In genomic region chr11:44828296-44828695, GRCh38 we compare ENCODE assay signal across 31 cellular contexts.
"Had no signal": no experiment of that assay in that cellular context is flagged by ENCODE, and none has a peak within 500 bp of the region (broad histone marks: within the 10 kb centered on the region; RNA-seq: fewer than 3 reads in every experiment).

No MANE protein-coding gene starts in this region.

- ATAC-seq: activated CD4-positive, CD25-positive, alpha-beta regulatory T cell treated with anti-CD3 and anti-CD28 coated beads, Interleukin-2, amount 50 U/mL, for 24 hours; activated CD8-positive, alpha-beta T cell treated with anti-CD3 and anti-CD28 coated beads for 36 hours; activated naive CD8-positive, alpha-beta T cell treated with anti-CD3 and anti-CD28 coated beads, Interleukin-2, amount 50 U/mL, for 24 hours; activated T-cell treated with anti-CD3 and anti-CD28 coated beads, Interleukin-2, amount 50 U/mL, for 4 hours; foreskin keratinocyte; gastroesophageal sphincter; T-helper 17 cell had no signal

- H3K27ac Mint-ChIP-seq: activated B cell treated with CpG ODN at 0.5 μM for 24 hours; activated CD8-positive, alpha-beta T cell treated with anti-CD3 and anti-CD28 coated beads for 36 hours; activated naive CD4-positive, alpha-beta T cell treated with anti-CD3 and anti-CD28 coated beads, Interleukin-2, amount 50 U/mL, for 24 hours; activated naive CD8-positive, alpha-beta T cell treated with anti-CD3 and anti-CD28 coated beads for 36 hours; activated naive CD8-positive, alpha-beta T cell treated with anti-CD3 and anti-CD28 coated beads, Interleukin-2, amount 50 U/mL, for 24 hours; activated T-helper 2 cell treated with anti-CD3 and anti-CD28 coated beads, Interferon-gamma antibody, Interleukin-2, Interleukin-4, amounts not matched to agents 10 μg/mL and 5 μg/mL and 100 μg/mL, durations not matched to agents 14 hours and 24 hours and 36 hours; endodermal cell; T-helper 17 cell; T-helper 2 cell treated with Interferon-gamma antibody and Interleukin-4, amounts not matched to agents 5 μg/mL and 100 μg/mL, for 36 hours had no signal

- H3K4me3 Mint-ChIP-seq: activated B cell treated with CpG ODN at 0.5 μM for 24 hours; activated CD8-positive, alpha-beta T cell treated with anti-CD3 and anti-CD28 coated beads for 36 hours; activated naive CD4-positive, alpha-beta T cell treated with anti-CD3 and anti-CD28 coated beads for 36 hours; activated naive CD4-positive, alpha-beta T cell treated with anti-CD3 and anti-CD28 coated beads, Interleukin-2, amount 50 U/mL, for 24 hours; activated naive CD8-positive, alpha-beta T cell treated with anti-CD3 and anti-CD28 coated beads for 36 hours; activated naive CD8-positive, alpha-beta T cell treated with anti-CD3 and anti-CD28 coated beads, Interleukin-2, amount 50 U/mL, for 24 hours; activated T-cell treated with anti-CD3 and anti-CD28 coated beads, Interleukin-2, amount 50 U/mL, for 4 hours; brain; endodermal cell; T-helper 17 cell; T-helper 2 cell treated with Interferon-gamma antibody and Interleukin-4, amounts not matched to agents 5 μg/mL and 100 μg/mL, for 36 hours had no signal

- H3K36me3 Mint-ChIP-seq: activated naive CD8-positive, alpha-beta T cell treated with anti-CD3 and anti-CD28 coated beads for 36 hours had no signal

- DNase-seq: activated B cell treated with CpG ODN at 0.5 μM for 24 hours; activated CD4-positive, alpha-beta T cell treated with anti-CD3 and anti-CD28 coated beads for 48 hours; activated CD4-positive, alpha-beta T cell treated with anti-CD3 and anti-CD28 coated beads, Interleukin-2, amount 50 U/mL, for 1 hour; activated CD4-positive, alpha-beta T cell treated with anti-CD3 and anti-CD28 coated beads, Interleukin-2, amount 50 U/mL, for 48 hours; activated CD8-positive, alpha-beta memory T cell treated with anti-CD3 and anti-CD28 coated beads for 24 hours; activated CD8-positive, alpha-beta T cell treated with anti-CD3 and anti-CD28 coated beads for 36 hours; activated effector memory CD4-positive, alpha-beta T cell treated with anti-CD3 and anti-CD28 coated beads, Interleukin-2, amount 50 U/mL, for 16 hours; activated naive CD4-positive, alpha-beta T cell treated with anti-CD3 and anti-CD28 coated beads for 36 hours; activated naive CD8-positive, alpha-beta T cell treated with anti-CD3 and anti-CD28 coated beads for 36 hours; activated naive CD8-positive, alpha-beta T cell treated with anti-CD3 and anti-CD28 coated beads, Interleukin-2, amount 50 U/mL, for 24 hours; activated T-cell treated with anti-CD3 and anti-CD28 coated beads, Interleukin-2, amount 50 U/mL, for 4 hours; adrenal gland; amygdala; aorta; central memory CD4-positive, alpha-beta T cell; cerebellar nuclear complex; colonic mucosa; effector memory CD4-positive, alpha-beta T cell; endodermal cell; erythroblast; foreskin keratinocyte; T-helper 1 cell; T-helper 17 cell; T1000; WERI-Rb-1 had no signal

- H3K27me3 Mint-ChIP-seq: activated CD8-positive, alpha-beta T cell treated with anti-CD3 and anti-CD28 coated beads for 36 hours; activated naive CD4-positive, alpha-beta T cell treated with anti-CD3 and anti-CD28 coated beads, Interleukin-2, amount 50 U/mL, for 24 hours; activated naive CD8-positive, alpha-beta T cell treated with anti-CD3 and anti-CD28 coated beads for 36 hours; T-helper 17 cell had no signal

- H3K9me3 Mint-ChIP-seq: activated B cell treated with CpG ODN at 0.5 μM for 24 hours; activated CD8-positive, alpha-beta T cell treated with anti-CD3 and anti-CD28 coated beads for 36 hours; activated naive CD4-positive, alpha-beta T cell treated with anti-CD3 and anti-CD28 coated beads for 36 hours; activated naive CD4-positive, alpha-beta T cell treated with anti-CD3 and anti-CD28 coated beads, Interleukin-2, amount 50 U/mL, for 24 hours; activated naive CD8-positive, alpha-beta T cell treated with anti-CD3 and anti-CD28 coated beads for 36 hours; activated naive CD8-positive, alpha-beta T cell treated with anti-CD3 and anti-CD28 coated beads, Interleukin-2, amount 50 U/mL, for 24 hours; activated T-cell treated with anti-CD3 and anti-CD28 coated beads, Interleukin-2, amount 50 U/mL, for 4 hours; activated T-helper 2 cell treated with anti-CD3 and anti-CD28 coated beads, Interferon-gamma antibody, Interleukin-2, Interleukin-4, amounts not matched to agents 10 μg/mL and 5 μg/mL and 100 μg/mL, durations not matched to agents 14 hours and 24 hours and 36 hours; T-helper 2 cell treated with Interferon-gamma antibody and Interleukin-4, amounts not matched to agents 5 μg/mL and 100 μg/mL, for 36 hours had no signal

- H3K4me1 Mint-ChIP-seq: activated B cell treated with CpG ODN at 0.5 μM for 24 hours; activated naive CD8-positive, alpha-beta T cell treated with anti-CD3 and anti-CD28 coated beads for 36 hours; activated naive CD8-positive, alpha-beta T cell treated with anti-CD3 and anti-CD28 coated beads, Interleukin-2, amount 50 U/mL, for 24 hours had no signal
